In genomic region chr6:87012035-87012434, GRCh38 we compare ENCODE assay signal across 22 cellular contexts.
A peak's percentile ranks its signal among the peaks of the same experiment; 100 is the strongest.
DNase-seq lines count a peak whose midpoint lies in the region; ATAC-seq and TF ChIP-seq lines count a peak whose summit lies in the region.
"Had no signal": no experiment of that assay in that cellular context is flagged by ENCODE, and none has a peak within 500 bp of the region (broad histone marks: within the 10 kb centered on the region; RNA-seq: fewer than 3 reads in every experiment).

No MANE protein-coding gene starts in this region.

- DNase-seq in GM13976 (ENCODE audit: low spot score), result peak; percentile 21
- no peak for DNase-seq in T-helper 17 cell
- no peak for DNase-seq in mucosa of descending colon
- DNase-seq in dermis blood vessel endothelial cell, result no peak
- DNase-seq: 8988T; ACHN; BE2C; C1 segment of cervical spinal cord; CD4-positive, alpha-beta memory T cell; CD4-positive, CD25-positive, alpha-beta regulatory T cell; CD8-positive, alpha-beta memory T cell; COR-L47; DMS 273 treated with DMSO at 0.1 percent for 48 hours; DMS153; DMS53; DMS79; DND-41; EL; GDM1 had no signal

- no peaks in the 10 kb centered on the region for H3K9me3 ChIP-seq in T-helper 17 cell (ENCODE audit: control insufficient read depth, low read length, poor library complexity, severe bottlenecking)
- H3K9me3 ChIP-seq in mucosa of descending colon, result no peaks in the 10 kb centered on the region
- H3K9me3 ChIP-seq: BE2C, BLaER1 had no signal

- no peaks in the 10 kb centered on the region for H3K4me1 Mint-ChIP-seq in T-helper 17 cell
- H3K4me1 Mint-ChIP-seq: CD14-positive monocyte; CD4-positive, alpha-beta memory T cell; CD4-positive, CD25-positive, alpha-beta regulatory T cell; CD8-positive, alpha-beta memory T cell had no signal

- TF ChIP-seq CTCF in GM13976 (IDR thresholded peaks at IDR 0.05; ENCODE audit: borderline replicate concordance, control extremely low read depth, extremely low read depth, insufficient read depth, missing control alignments) (no peak), mucosa of descending colon (IDR thresholded peaks at IDR 0.05) (no peak)

- H3K4me3 Mint-ChIP-seq in T-helper 17 cell, result peak overlapping the region; percentile 61
- H3K4me3 Mint-ChIP-seq: CD14-positive monocyte; CD4-positive, alpha-beta memory T cell; CD4-positive, CD25-positive, alpha-beta regulatory T cell; CD8-positive, alpha-beta memory T cell had no signal

- H3K27ac Mint-ChIP-seq in T-helper 17 cell, result no peak overlapping the region
- H3K27ac Mint-ChIP-seq: CD14-positive monocyte; CD4-positive, alpha-beta memory T cell; CD4-positive, CD25-positive, alpha-beta regulatory T cell had no signal

- no peaks in the 10 kb centered on the region for H3K4me1 ChIP-seq in mucosa of descending colon (ENCODE audit: low read depth)
- H3K4me1 ChIP-seq: BE2C, BLaER1 had no signal

- in situ Hi-C loops in GM13976 (cut with MboI; ENCODE audit: low sequenced_read_pairs, unreplicated experiment), result no loop called here

- no peak overlapping the region for H3K4me3 ChIP-seq in mucosa of descending colon
- H3K4me3 ChIP-seq: BLaER1 had no signal

- ATAC-seq in T-helper 17 cell, result no peak
- no peak for ATAC-seq in HG02798 (IDR thresholded peaks at IDR 0.05; ENCODE audit: poor library complexity, unreplicated experiment)
- ATAC-seq in mucosa of descending colon, result no peak

- intact Hi-C loops in mucosa of descending colon (cut with DNase I, micrococcal nuclease), result no loop called here

- H3K36me3 ChIP-seq in mucosa of descending colon (ENCODE audit: low read depth), result no peaks in the 10 kb centered on the region
- H3K36me3 ChIP-seq: BE2C, BLaER1 had no signal

- no peaks in the 10 kb centered on the region for H3K27me3 Mint-ChIP-seq in T-helper 17 cell
- H3K27me3 Mint-ChIP-seq: CD4-positive, CD25-positive, alpha-beta regulatory T cell had no signal

- no peaks in the 10 kb centered on the region for H3K36me3 Mint-ChIP-seq in T-helper 17 cell (ENCODE audit: low read depth)
- H3K36me3 Mint-ChIP-seq: CD14-positive monocyte; CD4-positive, alpha-beta memory T cell; CD4-positive, CD25-positive, alpha-beta regulatory T cell; CD8-positive, alpha-beta memory T cell had no signal
